8 cellular contexts compared by ENCODE assay signal in the genomic region with DNA sequence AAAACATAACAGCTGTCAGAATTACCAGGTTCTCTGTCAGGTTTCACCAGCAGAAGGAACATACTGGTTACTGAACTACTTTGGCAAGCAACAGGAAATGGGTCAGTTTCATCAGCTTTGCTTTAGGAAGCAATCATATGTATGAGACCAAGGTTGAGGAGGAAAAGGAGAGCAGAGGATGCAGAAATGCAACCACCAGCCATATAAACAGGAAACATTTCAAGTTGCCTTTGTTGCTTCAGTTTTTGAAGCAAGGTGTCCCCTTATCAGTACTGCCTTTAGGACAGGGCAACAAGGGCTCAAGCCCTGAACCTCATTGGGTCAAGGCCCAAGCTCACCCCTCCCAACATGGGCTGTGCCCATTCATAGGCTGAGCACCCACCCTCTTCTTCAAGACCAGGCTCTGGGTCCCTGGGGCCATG. TPM values are rescaled to one million over a fixed set of nuclear protein-coding genes. Genes with fewer than 3 reads are reported as not detected.
DNase-seq lines count a peak whose midpoint lies in the region; ATAC-seq and TF ChIP-seq lines count a peak whose summit lies in the region.

No MANE protein-coding gene starts in this region.

- peaks cover 62% of the 10 kb centered on the region for H3K4me1 Mint-ChIP-seq in HFFc6 (ENCODE audit: low read depth)

- H3K27me3 ChIP-seq in psoas muscle (ENCODE audit: insufficient read depth in 3 of 3, low read length in 2 of 3), result no peaks in the 10 kb centered on the region

- H3K36me3 Mint-ChIP-seq in HFFc6 (ENCODE audit: low read depth), result peaks cover 24% of the 10 kb centered on the region

- peaks cover 0 to 18% of the 10 kb centered on the region in 2 donors for H3K36me3 ChIP-seq in psoas muscle (ENCODE audit: insufficient read depth in 1 of 2, low read depth in 1 of 2)

- no peaks in the 10 kb centered on the region for H3K9me3 Mint-ChIP-seq in HFFc6

- DNase-seq in SKM-1 treated with dmso at 0.1 percent for 144 hours (lab: John Stamatoyannopoulos, UW; ENCODE audit: unreplicated experiment) (peak; percentile 86), psoas muscle (no peak), NCI-H2029 treated with DMSO at 0.1 percent for 48 hours (lab: John Stamatoyannopoulos, UW) (no peak), HFFc6 (no peak), C1 segment of cervical spinal cord (lab: John Stamatoyannopoulos, UW) (no peak), AG20443 (ENCODE audit: low spot score) (no peak)

- ATAC-seq in GM18909 (IDR thresholded peaks at IDR 0.05; ENCODE audit: poor library complexity, unreplicated experiment) (peak; percentile 94), HG02759 (IDR thresholded peaks at IDR 0.05; ENCODE audit: unreplicated experiment) (peak; percentile 82), psoas muscle (peak in 1 of 4 donors; percentile 30)

- no peaks in the 10 kb centered on the region for H3K9me3 ChIP-seq in psoas muscle

- H3K27ac Mint-ChIP-seq in HFFc6, result no peak overlapping the region

- no peak for TF ChIP-seq CTCF in psoas muscle (IDR thresholded peaks at IDR 0.05)
- no peak for TF ChIP-seq CTCF in HFFc6 (IDR thresholded peaks at IDR 0.05)

- no peak overlapping the region for H3K4me3 ChIP-seq in psoas muscle

- H3K4me1 ChIP-seq in psoas muscle, result peaks cover 89% of the 10 kb centered on the region

- H3K27ac ChIP-seq in psoas muscle, result peak overlapping the region; percentile 10

- H3K4me3 Mint-ChIP-seq in HFFc6, result no peak overlapping the region

- intact Hi-C loops in psoas muscle (cut with DNase I), result no loop called here

- peaks cover 2% of the 10 kb centered on the region; the same call in 1 of the 2 replicates for H3K27me3 Mint-ChIP-seq in HFFc6 (ENCODE audit: insufficient read depth)

RNA-seq across cellular contexts. Expression of a gene that starts 10.2 kb away (rescaled TPM):
- 100 to 1,000 TPM in 2 of 4 donors, 10 to 100 TPM in 2; 74.7 to 166 (median 99.6) TPM for total RNA-seq in psoas muscle
- polyA plus RNA-seq in psoas muscle, result 10 to 100 TPM; 18.1 to 78.5 (median 26.0) TPM
- 10 to 100 TPM; 14.6 to 33.4 (median 31.4) TPM for total RNA-seq in HFFc6 (2021; fragmentation: NEBNext Ultra II Directional; extraction: Animal tissue kit (Norgen Biotek cat#: 25700))
